In the genomic region with DNA sequence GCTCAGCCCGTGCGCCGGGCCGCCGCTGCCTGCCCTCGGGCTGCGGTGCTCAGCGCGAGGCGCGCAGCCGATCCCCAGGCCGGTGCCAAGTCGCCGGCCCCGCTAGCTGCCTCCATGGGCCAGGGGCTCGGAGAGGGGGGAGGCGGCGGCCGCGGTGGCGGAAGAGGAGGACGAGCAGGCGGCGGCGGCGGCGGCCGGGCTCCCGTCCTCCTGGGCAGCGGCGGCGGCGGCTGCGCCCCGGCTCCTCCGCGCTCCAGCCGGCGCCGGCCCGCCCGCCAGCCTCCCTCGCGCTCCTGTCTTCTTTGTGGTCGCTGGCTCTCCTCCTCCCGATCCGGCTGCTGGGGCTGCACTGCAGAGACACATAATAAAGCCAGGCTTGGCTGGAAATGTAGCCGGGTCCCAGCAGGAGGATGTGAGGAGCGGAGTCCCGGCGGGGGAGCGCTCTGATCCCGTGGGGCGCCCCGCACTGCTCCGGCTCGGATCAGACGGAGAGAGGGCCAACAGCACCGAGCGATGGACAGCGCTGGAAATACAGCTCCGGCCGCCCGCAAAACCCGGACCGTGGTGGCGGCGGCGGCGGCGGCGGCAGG, we compare ENCODE assay signal across 8 cellular contexts. TPM values are rescaled to one million over a fixed set of nuclear protein-coding genes. Genes with fewer than 3 reads are reported as not detected.
DNase-seq lines count a peak whose midpoint lies in the region; ATAC-seq, FAIRE-seq and TF ChIP-seq lines count a peak whose summit lies in the region.

No MANE protein-coding gene starts in this region.

- H3K27me3 ChIP-seq in smooth muscle cell (ENCODE audit: low read depth): no peaks in the 10 kb centered on the region

- DNase-seq in COR-L47 (lab: John Stamatoyannopoulos, UW) (peak; percentile 73), HTR-8/SVneo (ENCODE audit: insufficient read length, low spot score) (peak; percentile 46), coronary artery (ENCODE audit: low spot score) (peak; percentile 87), kidney (peak; percentile 92), smooth muscle cell (lab: John Stamatoyannopoulos, UW; ENCODE audit: unreplicated experiment) (peak; percentile 61)

- H3K4me3 ChIP-seq in coronary artery (peak overlapping the region; percentile 88), kidney (ENCODE audit: low read length in 2 of 2) (peak overlapping the region in 1 of 2 donors; percentile 43), smooth muscle cell (peak overlapping the region; percentile 98)

- H3K9ac ChIP-seq in kidney (ENCODE audit: low read length in 2 of 2) (no peak overlapping the region), smooth muscle cell (ENCODE audit: low read depth) (no peak overlapping the region)

- H4K20me1 ChIP-seq in smooth muscle cell (ENCODE audit: low read depth): peaks cover 11% of the 10 kb centered on the region

- TF ChIP-seq CTCF in coronary artery (IDR thresholded peaks at IDR 0.05): no peak
- peak; percentile 56 for TF ChIP-seq CTCF in kidney (IDR thresholded peaks at IDR 0.05; ENCODE audit: borderline replicate concordance, extremely low read depth, insufficient read depth)
- peak; percentile 16 for TF ChIP-seq CTCF in smooth muscle cell (IDR thresholded peaks at IDR 0.05; ENCODE audit: borderline replicate concordance, insufficient read depth, poor library complexity, severe bottlenecking)

- WGBS in smooth muscle cell (ENCODE audit: low lambda C conversion rate): 3% methylated on average over 32 of the region's 73 CpGs

- intact Hi-C loops in kidney (cut with DNase I): no loop called here

- peak overlapping the region; percentile 96 for H3K4me2 ChIP-seq in smooth muscle cell

- H3F3A ChIP-seq in smooth muscle cell (ENCODE audit: low read depth): peaks cover 3% of the 10 kb centered on the region

- H3K9me3 ChIP-seq in kidney (ENCODE audit: control insufficient read depth in 1 of 2, low read length in 2 of 2): no peaks in the 10 kb centered on the region
- H3K9me3 ChIP-seq in smooth muscle cell (replicated peaks; ENCODE audit: low read depth): no peaks in the 10 kb centered on the region

- FAIRE-seq in HTR-8/SVneo (lab: Jason Lieb, UNC): no peak
- FAIRE-seq in kidney (lab: Jason Lieb, UNC): no peak

- no peak overlapping the region for H2AFZ ChIP-seq in smooth muscle cell (ENCODE audit: low read depth)

- ATAC-seq in SK-N-SH treated with all-trans-retinoic acid at 6 μM for 48 hours (peak; percentile 82), HG02623 (IDR thresholded peaks at IDR 0.05; ENCODE audit: unreplicated experiment) (no peak), GM21381 (IDR thresholded peaks at IDR 0.05; ENCODE audit: unreplicated experiment) (no peak)

- H3K4me1 ChIP-seq in kidney (ENCODE audit: control insufficient read depth in 1 of 2, insufficient read depth in 1 of 2, low read depth in 1 of 2, low read length in 2 of 2): peaks cover 0 to 2% of the 10 kb centered on the region in 2 donors
- peaks cover 25% of the 10 kb centered on the region for H3K4me1 ChIP-seq in smooth muscle cell (ENCODE audit: low read depth)

- H3K36me3 ChIP-seq in kidney (ENCODE audit: control insufficient read depth in 1 of 2, insufficient read depth in 2 of 2, low read length in 2 of 2): no peaks in the 10 kb centered on the region
- no peaks in the 10 kb centered on the region for H3K36me3 ChIP-seq in smooth muscle cell (ENCODE audit: low read depth)

- H3K79me2 ChIP-seq in smooth muscle cell (ENCODE audit: low read depth): peaks cover 20% of the 10 kb centered on the region

- H3K27ac ChIP-seq in coronary artery (peak overlapping the region in 1 of 2 donors; percentile 94), kidney (ENCODE audit: low read depth in 2 of 2, low read length in 2 of 2) (no peak overlapping the region), smooth muscle cell (ENCODE audit: low read depth) (no peak overlapping the region)

TF ChIP-seq in SK-N-SH treated with all-trans-retinoic acid at 6 μM for 48 hours, 23 proteins besides CTCF, POLR2A, EP300 and RAD21:
- no peak for TF ChIP-seq ZC3H10 (CRISPR knock-in tag; IDR thresholded peaks at IDR 0.05)

RNA-seq across cellular contexts. Expression of a gene that starts 0.9 kb away (rescaled TPM):
- total RNA-seq in kidney: 8.4 TPM
- 2.0 TPM for polyA plus RNA-seq in kidney (ENCODE audit: insufficient read depth, low read depth, low replicate concordance)
- total RNA-seq in smooth muscle cell: 4.7 and 7.0 TPM in 2 replicates
- polyA plus RNA-seq in smooth muscle cell: 6.9 and 8.8 TPM in 2 replicates
